ENCODE assay signal across 2 cellular contexts in the genomic region with DNA sequence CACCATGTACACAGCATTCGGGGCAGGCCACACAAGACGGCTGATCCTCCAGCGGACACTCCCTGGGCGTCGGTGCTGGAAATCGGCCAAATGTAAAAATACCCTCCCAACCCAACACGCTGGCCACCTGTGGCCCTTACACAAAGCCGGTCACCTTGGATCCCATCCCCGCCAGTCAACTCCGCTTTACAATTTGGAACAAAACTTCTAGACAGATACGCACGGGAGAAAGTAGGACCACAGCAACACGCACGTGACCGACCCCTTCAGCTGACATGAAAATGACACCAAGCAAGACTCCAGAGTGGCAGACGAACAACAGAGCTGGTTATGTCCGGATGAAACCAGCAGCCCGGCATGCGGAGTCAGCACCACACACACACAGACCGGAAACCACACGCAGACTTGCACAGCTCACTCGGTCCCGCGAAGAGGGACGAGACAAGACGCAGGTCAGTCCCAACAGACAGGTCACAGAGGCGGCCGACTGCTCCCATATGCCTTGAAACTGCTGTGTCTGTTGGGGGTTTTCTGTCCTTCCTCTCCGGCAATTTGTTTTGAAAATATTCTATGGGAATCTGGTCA.
TF ChIP-seq lines count a peak whose summit lies in the region.

No MANE protein-coding gene starts in this region.

TF ChIP-seq in H1, 55 proteins besides CTCF, POLR2A, EP300 and RAD21 (continued from another document):
- TF ChIP-seq JUND (IDR thresholded peaks at IDR 0.05; ENCODE audit: low read length) (no peak), KDM5A (IDR thresholded peaks at IDR 0.05; ENCODE audit: low read length) (no peak), SP2 (IDR thresholded peaks at IDR 0.05; ENCODE audit: low read length) (no peak), PHF8 (conservative IDR thresholded peaks at IDR 0.05; ENCODE audit: low read depth, low read length) (no peak), GABPA (IDR thresholded peaks at IDR 0.05; ENCODE audit: borderline replicate concordance, insufficient read depth, low read length) (no peak), MAFK (IDR thresholded peaks at IDR 0.05; ENCODE audit: low read depth, low read length) (no peak), KDM1A (IDR thresholded peaks at IDR 0.05; ENCODE audit: borderline replicate concordance, low read length) (no peak), HDAC2 (IDR thresholded peaks at IDR 0.05; ENCODE audit: borderline replicate concordance in 1 of 2, low read depth in 2 of 2, low read length in 2 of 2) (no peak), TCF12 (IDR thresholded peaks at IDR 0.05; ENCODE audit: low read depth, low read length) (no peak), BACH1 (IDR thresholded peaks at IDR 0.05; ENCODE audit: low read length) (no peak)
- TF ChIP-seq, protein P1, sequence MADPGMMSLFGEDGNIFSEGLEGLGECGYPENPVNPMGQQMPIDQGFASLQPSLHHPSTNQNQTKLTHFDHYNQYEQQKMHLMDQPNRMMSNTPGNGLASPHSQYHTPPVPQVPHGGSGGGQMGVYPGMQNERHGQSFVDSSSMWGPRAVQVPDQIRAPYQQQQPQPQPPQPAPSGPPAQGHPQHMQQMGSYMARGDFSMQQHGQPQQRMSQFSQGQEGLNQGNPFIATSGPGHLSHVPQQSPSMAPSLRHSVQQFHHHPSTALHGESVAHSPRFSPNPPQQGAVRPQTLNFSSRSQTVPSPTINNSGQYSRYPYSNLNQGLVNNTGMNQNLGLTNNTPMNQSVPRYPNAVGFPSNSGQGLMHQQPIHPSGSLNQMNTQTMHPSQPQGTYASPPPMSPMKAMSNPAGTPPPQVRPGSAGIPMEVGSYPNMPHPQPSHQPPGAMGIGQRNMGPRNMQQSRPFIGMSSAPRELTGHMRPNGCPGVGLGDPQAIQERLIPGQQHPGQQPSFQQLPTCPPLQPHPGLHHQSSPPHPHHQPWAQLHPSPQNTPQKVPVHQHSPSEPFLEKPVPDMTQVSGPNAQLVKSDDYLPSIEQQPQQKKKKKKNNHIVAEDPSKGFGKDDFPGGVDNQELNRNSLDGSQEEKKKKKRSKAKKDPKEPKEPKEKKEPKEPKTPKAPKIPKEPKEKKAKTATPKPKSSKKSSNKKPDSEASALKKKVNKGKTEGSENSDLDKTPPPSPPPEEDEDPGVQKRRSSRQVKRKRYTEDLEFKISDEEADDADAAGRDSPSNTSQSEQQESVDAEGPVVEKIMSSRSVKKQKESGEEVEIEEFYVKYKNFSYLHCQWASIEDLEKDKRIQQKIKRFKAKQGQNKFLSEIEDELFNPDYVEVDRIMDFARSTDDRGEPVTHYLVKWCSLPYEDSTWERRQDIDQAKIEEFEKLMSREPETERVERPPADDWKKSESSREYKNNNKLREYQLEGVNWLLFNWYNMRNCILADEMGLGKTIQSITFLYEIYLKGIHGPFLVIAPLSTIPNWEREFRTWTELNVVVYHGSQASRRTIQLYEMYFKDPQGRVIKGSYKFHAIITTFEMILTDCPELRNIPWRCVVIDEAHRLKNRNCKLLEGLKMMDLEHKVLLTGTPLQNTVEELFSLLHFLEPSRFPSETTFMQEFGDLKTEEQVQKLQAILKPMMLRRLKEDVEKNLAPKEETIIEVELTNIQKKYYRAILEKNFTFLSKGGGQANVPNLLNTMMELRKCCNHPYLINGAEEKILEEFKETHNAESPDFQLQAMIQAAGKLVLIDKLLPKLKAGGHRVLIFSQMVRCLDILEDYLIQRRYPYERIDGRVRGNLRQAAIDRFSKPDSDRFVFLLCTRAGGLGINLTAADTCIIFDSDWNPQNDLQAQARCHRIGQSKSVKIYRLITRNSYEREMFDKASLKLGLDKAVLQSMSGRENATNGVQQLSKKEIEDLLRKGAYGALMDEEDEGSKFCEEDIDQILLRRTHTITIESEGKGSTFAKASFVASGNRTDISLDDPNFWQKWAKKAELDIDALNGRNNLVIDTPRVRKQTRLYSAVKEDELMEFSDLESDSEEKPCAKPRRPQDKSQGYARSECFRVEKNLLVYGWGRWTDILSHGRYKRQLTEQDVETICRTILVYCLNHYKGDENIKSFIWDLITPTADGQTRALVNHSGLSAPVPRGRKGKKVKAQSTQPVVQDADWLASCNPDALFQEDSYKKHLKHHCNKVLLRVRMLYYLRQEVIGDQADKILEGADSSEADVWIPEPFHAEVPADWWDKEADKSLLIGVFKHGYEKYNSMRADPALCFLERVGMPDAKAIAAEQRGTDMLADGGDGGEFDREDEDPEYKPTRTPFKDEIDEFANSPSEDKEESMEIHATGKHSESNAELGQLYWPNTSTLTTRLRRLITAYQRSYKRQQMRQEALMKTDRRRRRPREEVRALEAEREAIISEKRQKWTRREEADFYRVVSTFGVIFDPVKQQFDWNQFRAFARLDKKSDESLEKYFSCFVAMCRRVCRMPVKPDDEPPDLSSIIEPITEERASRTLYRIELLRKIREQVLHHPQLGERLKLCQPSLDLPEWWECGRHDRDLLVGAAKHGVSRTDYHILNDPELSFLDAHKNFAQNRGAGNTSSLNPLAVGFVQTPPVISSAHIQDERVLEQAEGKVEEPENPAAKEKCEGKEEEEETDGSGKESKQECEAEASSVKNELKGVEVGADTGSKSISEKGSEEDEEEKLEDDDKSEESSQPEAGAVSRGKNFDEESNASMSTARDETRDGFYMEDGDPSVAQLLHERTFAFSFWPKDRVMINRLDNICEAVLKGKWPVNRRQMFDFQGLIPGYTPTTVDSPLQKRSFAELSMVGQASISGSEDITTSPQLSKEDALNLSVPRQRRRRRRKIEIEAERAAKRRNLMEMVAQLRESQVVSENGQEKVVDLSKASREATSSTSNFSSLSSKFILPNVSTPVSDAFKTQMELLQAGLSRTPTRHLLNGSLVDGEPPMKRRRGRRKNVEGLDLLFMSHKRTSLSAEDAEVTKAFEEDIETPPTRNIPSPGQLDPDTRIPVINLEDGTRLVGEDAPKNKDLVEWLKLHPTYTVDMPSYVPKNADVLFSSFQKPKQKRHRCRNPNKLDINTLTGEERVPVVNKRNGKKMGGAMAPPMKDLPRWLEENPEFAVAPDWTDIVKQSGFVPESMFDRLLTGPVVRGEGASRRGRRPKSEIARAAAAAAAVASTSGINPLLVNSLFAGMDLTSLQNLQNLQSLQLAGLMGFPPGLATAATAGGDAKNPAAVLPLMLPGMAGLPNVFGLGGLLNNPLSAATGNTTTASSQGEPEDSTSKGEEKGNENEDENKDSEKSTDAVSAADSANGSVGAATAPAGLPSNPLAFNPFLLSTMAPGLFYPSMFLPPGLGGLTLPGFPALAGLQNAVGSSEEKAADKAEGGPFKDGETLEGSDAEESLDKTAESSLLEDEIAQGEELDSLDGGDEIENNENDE (IDR thresholded peaks at IDR 0.05; ENCODE audit: insufficient replicate concordance, low read length) = no peak

TF ChIP-seq in neural cell, 6 proteins besides CTCF, POLR2A, EP300 and RAD21:
- TF ChIP-seq, protein P2, sequence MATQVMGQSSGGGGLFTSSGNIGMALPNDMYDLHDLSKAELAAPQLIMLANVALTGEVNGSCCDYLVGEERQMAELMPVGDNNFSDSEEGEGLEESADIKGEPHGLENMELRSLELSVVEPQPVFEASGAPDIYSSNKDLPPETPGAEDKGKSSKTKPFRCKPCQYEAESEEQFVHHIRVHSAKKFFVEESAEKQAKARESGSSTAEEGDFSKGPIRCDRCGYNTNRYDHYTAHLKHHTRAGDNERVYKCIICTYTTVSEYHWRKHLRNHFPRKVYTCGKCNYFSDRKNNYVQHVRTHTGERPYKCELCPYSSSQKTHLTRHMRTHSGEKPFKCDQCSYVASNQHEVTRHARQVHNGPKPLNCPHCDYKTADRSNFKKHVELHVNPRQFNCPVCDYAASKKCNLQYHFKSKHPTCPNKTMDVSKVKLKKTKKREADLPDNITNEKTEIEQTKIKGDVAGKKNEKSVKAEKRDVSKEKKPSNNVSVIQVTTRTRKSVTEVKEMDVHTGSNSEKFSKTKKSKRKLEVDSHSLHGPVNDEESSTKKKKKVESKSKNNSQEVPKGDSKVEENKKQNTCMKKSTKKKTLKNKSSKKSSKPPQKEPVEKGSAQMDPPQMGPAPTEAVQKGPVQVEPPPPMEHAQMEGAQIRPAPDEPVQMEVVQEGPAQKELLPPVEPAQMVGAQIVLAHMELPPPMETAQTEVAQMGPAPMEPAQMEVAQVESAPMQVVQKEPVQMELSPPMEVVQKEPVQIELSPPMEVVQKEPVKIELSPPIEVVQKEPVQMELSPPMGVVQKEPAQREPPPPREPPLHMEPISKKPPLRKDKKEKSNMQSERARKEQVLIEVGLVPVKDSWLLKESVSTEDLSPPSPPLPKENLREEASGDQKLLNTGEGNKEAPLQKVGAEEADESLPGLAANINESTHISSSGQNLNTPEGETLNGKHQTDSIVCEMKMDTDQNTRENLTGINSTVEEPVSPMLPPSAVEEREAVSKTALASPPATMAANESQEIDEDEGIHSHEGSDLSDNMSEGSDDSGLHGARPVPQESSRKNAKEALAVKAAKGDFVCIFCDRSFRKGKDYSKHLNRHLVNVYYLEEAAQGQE (IDR thresholded peaks at IDR 0.05; ENCODE audit: borderline replicate concordance) = no peak
- TF ChIP-seq EZH2 (IDR thresholded peaks at IDR 0.05; ENCODE audit: borderline replicate concordance, insufficient read depth, low read length, poor library complexity, severe bottlenecking) (no peak), TAF1 (IDR thresholded peaks at IDR 0.05; ENCODE audit: low read depth) (no peak), MXI1 (conservative IDR thresholded peaks at IDR 0.05; ENCODE audit: poor library complexity, severe bottlenecking) (no peak), POLR2AphosphoS5 (IDR thresholded peaks at IDR 0.05) (no peak), SMC3 (conservative IDR thresholded peaks at IDR 0.05; ENCODE audit: poor library complexity) (no peak)
